1 cellular context compared by ENCODE assay signal in genomic region chr2:160388464-160389263, GRCh38.
TF ChIP-seq lines count a peak whose summit lies in the region.

No MANE protein-coding gene starts in this region.

TF ChIP-seq in SK-N-SH, 30 proteins besides CTCF, POLR2A, EP300 and RAD21 (continued from another document):
- TF ChIP-seq RFX5 (IDR thresholded peaks at IDR 0.05; ENCODE audit: low read length), result no peak
- no peak for TF ChIP-seq NFIC (IDR thresholded peaks at IDR 0.05; ENCODE audit: borderline replicate concordance)
- no peak for TF ChIP-seq USF2 (IDR thresholded peaks at IDR 0.05; ENCODE audit: borderline replicate concordance, low read depth, low read length)
